ENCODE assay signal across 1 cellular context in genomic region chr16:89449726-89450335, GRCh38.
TF ChIP-seq lines count a peak whose summit lies in the region.

No MANE protein-coding gene starts in this region.

TF ChIP-seq in WTC11, 78 proteins besides CTCF, POLR2A, EP300 and RAD21 (continued from another document):
- TF ChIP-seq ZNF425 (CRISPR knock-in tag; conservative IDR thresholded peaks at IDR 0.05) (no peak), USF2 (CRISPR knock-in tag; IDR thresholded peaks at IDR 0.05) (no peak), IRF2 (CRISPR knock-in tag; IDR thresholded peaks at IDR 0.05; ENCODE audit: borderline replicate concordance, low read depth) (no peak), ZNF532 (CRISPR knock-in tag; IDR thresholded peaks at IDR 0.05; ENCODE audit: borderline replicate concordance) (no peak), ZNF219 (CRISPR knock-in tag; IDR thresholded peaks at IDR 0.05; ENCODE audit: borderline replicate concordance) (no peak), ELF4 (CRISPR knock-in tag; IDR thresholded peaks at IDR 0.05; ENCODE audit: low read depth) (no peak), MXD4 (CRISPR knock-in tag; IDR thresholded peaks at IDR 0.05; ENCODE audit: borderline replicate concordance) (no peak), SMAD4 (CRISPR knock-in tag; IDR thresholded peaks at IDR 0.05) (no peak)
